9 cellular contexts compared by ENCODE assay signal in genomic region chr17:1228752-1229353, GRCh38. TPM values are rescaled to one million over a fixed set of nuclear protein-coding genes. Genes with fewer than 3 reads are reported as not detected.
DNase-seq lines count a peak whose midpoint lies in the region; ATAC-seq and TF ChIP-seq lines count a peak whose summit lies in the region.
"Had no signal": no experiment of that assay in that cellular context is flagged by ENCODE, and none has a peak within 500 bp of the region (broad histone marks: within the 10 kb centered on the region; RNA-seq: fewer than 3 reads in every experiment).

No MANE protein-coding gene starts in this region.

- no peak for TF ChIP-seq CTCF in CD14-positive monocyte (IDR thresholded peaks at IDR 0.05)
- TF ChIP-seq CTCF in lower lobe of right lung (IDR thresholded peaks at IDR 0.05) = no peak

- H3K27ac Mint-ChIP-seq in CD14-positive monocyte (peak overlapping the region in 1 of 7 donors; percentile 87), T-cell (no peak overlapping the region)
- no peak overlapping the region for H3K27ac Mint-ChIP-seq in activated CD4-positive, alpha-beta memory T cell treated with anti-CD3 and anti-CD28 coated beads, Interleukin-2, amount 10 ng/mL, durations not matched to agents 7 days and 5 days

- peak overlapping the region; percentile 76 for H3K27ac ChIP-seq in lower lobe of right lung

- H3K4me1 ChIP-seq in lower lobe of right lung = peaks cover 33% of the 10 kb centered on the region

- H3K27me3 Mint-ChIP-seq in CD14-positive monocyte (ENCODE audit: low read depth in 3 of 3) = peaks cover 4 to 15% (median 13%) of the 10 kb centered on the region in 3 donors
- peaks cover 36 to 48% of the 10 kb centered on the region in 2 donors for H3K27me3 Mint-ChIP-seq in T-cell
- peaks cover 45% of the 10 kb centered on the region for H3K27me3 Mint-ChIP-seq in activated CD4-positive, alpha-beta memory T cell treated with anti-CD3 and anti-CD28 coated beads, Interleukin-2, amount 10 ng/mL, durations not matched to agents 7 days and 5 days

- H3K9me3 ChIP-seq in lower lobe of right lung = no peaks in the 10 kb centered on the region

- H3K9me3 Mint-ChIP-seq in CD14-positive monocyte (peaks cover 0 to 2% (median 0%) of the 10 kb centered on the region in 7 donors), T-cell (no peaks in the 10 kb centered on the region)
- no peaks in the 10 kb centered on the region for H3K9me3 Mint-ChIP-seq in activated CD4-positive, alpha-beta memory T cell treated with anti-CD3 and anti-CD28 coated beads, Interleukin-2, amount 10 ng/mL, durations not matched to agents 7 days and 5 days

- DNase-seq in CD14-positive monocyte (ENCODE audit: low spot score) (no peak), T-cell (peak in 2 of 34 experiments; percentile 4 to 6), lower lobe of right lung (peak; percentile 51), DMS53 (lab: John Stamatoyannopoulos, UW) (no peak), DMS114 treated with DMSO at 0.1 percent for 48 hours (lab: John Stamatoyannopoulos, UW; ENCODE audit: unreplicated experiment) (no peak)
- no peak for DNase-seq in activated CD4-positive, alpha-beta memory T cell treated with anti-CD3 and anti-CD28 coated beads, Interleukin-2, amount 10 ng/mL, durations not matched to agents 7 days and 5 days

- intact Hi-C loops in CD14-positive monocyte (cut with micrococcal nuclease) (loop anchor here in 1 of 2 donors (2.0 kb wide), 1 partner anchor 22 kb away; no protein-coding TSS in a partner anchor), lower lobe of right lung (cut with DNase I) (no loop called here)

- H3K36me3 Mint-ChIP-seq in CD14-positive monocyte (peaks cover 25 to 35% of the 10 kb centered on the region in 2 donors), T-cell (no peaks in the 10 kb centered on the region)
- peaks cover 5% of the 10 kb centered on the region for H3K36me3 Mint-ChIP-seq in activated CD4-positive, alpha-beta memory T cell treated with anti-CD3 and anti-CD28 coated beads, Interleukin-2, amount 10 ng/mL, durations not matched to agents 7 days and 5 days (ENCODE audit: low read depth)

- H3K4me1 Mint-ChIP-seq in CD14-positive monocyte = peaks cover 48% of the 10 kb centered on the region
- H3K4me1 Mint-ChIP-seq in T-cell = peaks cover 13 to 21% (median 15%) of the 10 kb centered on the region in 3 donors
- peaks cover 16% of the 10 kb centered on the region for H3K4me1 Mint-ChIP-seq in activated CD4-positive, alpha-beta memory T cell treated with anti-CD3 and anti-CD28 coated beads, Interleukin-2, amount 10 ng/mL, durations not matched to agents 7 days and 5 days

- POLR2A ChIA-PET in T-cell (lab: Charles Lee) = interaction anchor here (0.6 kb wide), 2 partner anchors 176 to 294 kb away, joined by 3 to 4 read pairs; no protein-coding TSS in a partner anchor
- POLR2A ChIA-PET in activated CD4-positive, alpha-beta memory T cell treated with anti-CD3 and anti-CD28 coated beads, Interleukin-2, amount 10 ng/mL, durations not matched to agents 7 days and 5 days (lab: Charles Lee) = interaction anchor here (0.7 to 2.0 kb wide), 7 partner anchors 10 to 31 kb away, joined by 3 to 5 read pairs (median 3); no protein-coding TSS in a partner anchor

- H3K27me3 ChIP-seq in lower lobe of right lung (ENCODE audit: low read depth) = peaks cover 35% of the 10 kb centered on the region

- peak; percentile 14 for ATAC-seq in GM21619 (IDR thresholded peaks at IDR 0.05; ENCODE audit: unreplicated experiment)
- ATAC-seq in T-cell (replicated peaks in 1 of 4) = peak; percentile 27 to 37 (median 33)
- ATAC-seq in lower lobe of right lung = peak in 1 of 2 donors; percentile 9
- ATAC-seq in HG02870 (IDR thresholded peaks at IDR 0.05; ENCODE audit: unreplicated experiment) = no peak

- H3K36me3 ChIP-seq in lower lobe of right lung = no peaks in the 10 kb centered on the region

- H3K4me3 ChIP-seq in lower lobe of right lung = peak overlapping the region; percentile 70

- H3K4me3 Mint-ChIP-seq in CD14-positive monocyte = peak overlapping the region; percentile 99 to 100
- H3K4me3 Mint-ChIP-seq in T-cell = peak overlapping the region in 1 of 3 donors; percentile 84
- no peak overlapping the region for H3K4me3 Mint-ChIP-seq in activated CD4-positive, alpha-beta memory T cell treated with anti-CD3 and anti-CD28 coated beads, Interleukin-2, amount 10 ng/mL, durations not matched to agents 7 days and 5 days

- CTCF ChIA-PET in T-cell (lab: Charles Lee) = interaction anchor here in 1 of 2 donors (0.7 kb wide), 1 partner anchor 404 kb away, joined by 5 read pairs; no protein-coding TSS in a partner anchor
- CTCF ChIA-PET in activated CD4-positive, alpha-beta memory T cell treated with anti-CD3 and anti-CD28 coated beads, Interleukin-2, amount 10 ng/mL, durations not matched to agents 7 days and 5 days (lab: Charles Lee) = interaction anchor here (0.7 to 1.0 kb wide), 3 partner anchors 28 to 170 kb away, joined by 3 to 4 read pairs (median 4); no protein-coding TSS in a partner anchor

RNA-seq across cellular contexts. Expression of gene BHLHA9, which starts 41.4 kb away (rescaled TPM):
- polyA plus RNA-seq in CD14-positive monocyte = not detected
- not detected for total RNA-seq in T-cell
- not detected for total RNA-seq in lower lobe of right lung
- not detected for total RNA-seq in activated CD4-positive, alpha-beta memory T cell treated with anti-CD3 and anti-CD28 coated beads, Interleukin-2, amount 10 ng/mL, durations not matched to agents 7 days and 5 days
- total RNA-seq: lung microvascular endothelial cell had no signal

RNA-seq across cellular contexts. Expression of gene ABR, which starts 49.1 kb away (rescaled TPM):
- 10 to 100 TPM; 19.8 to 26.0 TPM for polyA plus RNA-seq in CD14-positive monocyte
- total RNA-seq in T-cell (100 to 1,000 TPM in 4 of 5 donors, 10 to 100 TPM in 1; 89.4 to 165 (median 125) TPM), lower lobe of right lung (212 TPM)
- total RNA-seq in activated CD4-positive, alpha-beta memory T cell treated with anti-CD3 and anti-CD28 coated beads, Interleukin-2, amount 10 ng/mL, durations not matched to agents 7 days and 5 days = 100 to 1,000 TPM; 144 to 145 TPM

RNA-seq across cellular contexts. Expression of gene TRARG1, which starts 50.6 kb away (rescaled TPM):
- not detected for polyA plus RNA-seq in CD14-positive monocyte
- total RNA-seq in T-cell (not detected), lower lobe of right lung (not detected)
- total RNA-seq in activated CD4-positive, alpha-beta memory T cell treated with anti-CD3 and anti-CD28 coated beads, Interleukin-2, amount 10 ng/mL, durations not matched to agents 7 days and 5 days = under 1 TPM; 0.73 to 0.80 TPM
- total RNA-seq: lung microvascular endothelial cell had no signal
